ENCODE assay signal across 9 cellular contexts in genomic region chr10:102024799-102025198, GRCh38.
"Had no signal": no experiment of that assay in that cellular context is flagged by ENCODE, and none has a peak within 500 bp of the region (broad histone marks: within the 10 kb centered on the region; RNA-seq: fewer than 3 reads in every experiment).

No MANE protein-coding gene starts in this region.

- DNase-seq: activated B cell treated with CpG ODN at 0.5 μM for 24 hours; activated CD4-positive, alpha-beta T cell treated with anti-CD3 and anti-CD28 coated beads, Interleukin-2, amount 10 ng/mL, durations not matched to agents 24 days and 14 days; activated naive CD4-positive, alpha-beta T cell treated with anti-CD3 and anti-CD28 coated beads for 36 hours; effector CD4-positive, alpha-beta T cell; foreskin melanocyte; heart left ventricle; left ventricle myocardium superior; posterior cingulate gyrus; small intestine had no signal

- ATAC-seq: left ventricle myocardium superior had no signal
